Comparison of ENCODE assay signal across 17 cellular contexts in the genomic region with DNA sequence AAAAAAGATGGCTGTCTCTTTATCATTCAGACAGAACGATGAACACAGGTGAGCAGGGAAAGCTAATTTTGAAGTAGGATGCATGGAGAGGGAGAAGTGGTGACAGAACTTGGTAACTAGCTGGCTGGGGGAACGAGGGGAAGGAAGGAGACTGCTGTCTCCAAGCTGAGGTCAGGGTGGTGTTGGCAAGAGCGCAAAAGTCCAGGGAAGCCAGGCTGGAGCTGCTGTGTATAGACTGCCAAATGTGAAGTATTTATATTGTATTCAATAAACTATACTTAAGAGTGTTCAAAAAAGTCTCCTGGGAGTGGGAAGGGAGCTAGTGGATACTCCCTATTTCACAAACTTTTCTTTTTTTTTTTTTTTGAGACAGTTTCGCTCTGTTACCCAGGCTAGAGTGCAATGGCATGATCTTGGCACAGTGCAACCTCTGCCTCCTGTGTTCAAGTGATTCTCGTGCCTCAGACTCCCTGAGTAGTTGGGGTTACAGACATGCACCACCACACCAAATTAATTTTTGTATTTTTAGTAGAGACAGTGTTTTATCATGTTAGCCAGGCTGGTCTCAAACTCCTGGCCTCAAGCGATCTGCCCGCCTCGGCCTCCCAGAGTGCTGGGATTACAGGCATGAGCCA. TPM values are rescaled to one million over a fixed set of nuclear protein-coding genes. Genes with fewer than 3 reads are reported as not detected.
A peak's percentile ranks its signal among the peaks of the same experiment; 100 is the strongest.
DNase-seq lines count a peak whose midpoint lies in the region; ATAC-seq and TF ChIP-seq lines count a peak whose summit lies in the region.
"Had no signal": no experiment of that assay in that cellular context is flagged by ENCODE, and none has a peak within 500 bp of the region (broad histone marks: within the 10 kb centered on the region; RNA-seq: fewer than 3 reads in every experiment).

No MANE protein-coding gene starts in this region.

- no peaks in the 10 kb centered on the region for H3K9me3 Mint-ChIP-seq in activated naive CD8-positive, alpha-beta T cell treated with anti-CD3 and anti-CD28 coated beads, Interleukin-2, amount 10 ng/mL, durations not matched to agents 7 days and 5 days
- no peaks in the 10 kb centered on the region for H3K9me3 Mint-ChIP-seq in activated naive CD8-positive, alpha-beta T cell treated with anti-CD3 and anti-CD28 coated beads, Interleukin-2, amount 50 U/mL, for 24 hours
- no peaks in the 10 kb centered on the region for H3K9me3 Mint-ChIP-seq in type B pancreatic cell
- H3K9me3 Mint-ChIP-seq in activated naive CD4-positive, alpha-beta T cell treated with anti-CD3 and anti-CD28 coated beads, Interleukin-2, amount 50 U/mL, for 72 hours: no peaks in the 10 kb centered on the region

- no peaks in the 10 kb centered on the region for H3K9me3 ChIP-seq in WERI-Rb-1 (ENCODE audit: severe bottlenecking)
- no peaks in the 10 kb centered on the region for H3K9me3 ChIP-seq in lung (ENCODE audit: control insufficient read depth in 2 of 2, insufficient read depth in 1 of 2, low read length in 1 of 2)

- WGBS in lung, 2 donors: 55 to 76% methylated on average over 8 of the region's 8 CpGs

- POLR2A ChIA-PET in activated naive CD8-positive, alpha-beta T cell treated with anti-CD3 and anti-CD28 coated beads, Interleukin-2, amount 10 ng/mL, durations not matched to agents 7 days and 5 days (lab: Charles Lee): interaction anchor here (0.6 to 10.4 kb wide), 3 partner anchors 8 to 476 kb away, joined by 3 to 221 read pairs (median 4); a partner anchor contains a TSS

- peak overlapping the region; percentile 44 for H3K27ac Mint-ChIP-seq in activated naive CD8-positive, alpha-beta T cell treated with anti-CD3 and anti-CD28 coated beads, Interleukin-2, amount 10 ng/mL, durations not matched to agents 7 days and 5 days
- no peak overlapping the region for H3K27ac Mint-ChIP-seq in activated naive CD8-positive, alpha-beta T cell treated with anti-CD3 and anti-CD28 coated beads, Interleukin-2, amount 50 U/mL, for 24 hours
- no peak overlapping the region for H3K27ac Mint-ChIP-seq in type B pancreatic cell
- H3K27ac Mint-ChIP-seq in activated naive CD4-positive, alpha-beta T cell treated with anti-CD3 and anti-CD28 coated beads, Interleukin-2, amount 50 U/mL, for 72 hours: peak overlapping the region in 1 of 2 donors; percentile 61

- H3K27me3 Mint-ChIP-seq in activated naive CD8-positive, alpha-beta T cell treated with anti-CD3 and anti-CD28 coated beads, Interleukin-2, amount 10 ng/mL, durations not matched to agents 7 days and 5 days: no peaks in the 10 kb centered on the region
- H3K27me3 Mint-ChIP-seq in activated naive CD8-positive, alpha-beta T cell treated with anti-CD3 and anti-CD28 coated beads, Interleukin-2, amount 50 U/mL, for 24 hours: no peaks in the 10 kb centered on the region
- H3K27me3 Mint-ChIP-seq in type B pancreatic cell: no peaks in the 10 kb centered on the region

- no peak for ATAC-seq in activated naive CD8-positive, alpha-beta T cell treated with anti-CD3 and anti-CD28 coated beads, Interleukin-2, amount 10 ng/mL, durations not matched to agents 7 days and 5 days (ENCODE audit: low read depth)
- ATAC-seq in activated naive CD8-positive, alpha-beta T cell treated with anti-CD3 and anti-CD28 coated beads, Interleukin-2, amount 50 U/mL, for 24 hours: no peak
- ATAC-seq in lung (ENCODE audit: insufficient read depth, low FRiP score) (no peak), HG02571 (IDR thresholded peaks at IDR 0.05; ENCODE audit: unreplicated experiment) (no peak)
- no peak for ATAC-seq in activated naive CD4-positive, alpha-beta T cell treated with anti-CD3 and anti-CD28 coated beads, Interleukin-2, amount 50 U/mL, for 72 hours

- no peak overlapping the region for H3K27ac ChIP-seq in WERI-Rb-1
- no peak overlapping the region for H3K27ac ChIP-seq in lung (ENCODE audit: low read depth in 1 of 2, low read length in 1 of 2)
- H3K27ac ChIP-seq: C4-2B, PC-9, RWPE1 had no signal

- H3K4me3 Mint-ChIP-seq in activated naive CD8-positive, alpha-beta T cell treated with anti-CD3 and anti-CD28 coated beads, Interleukin-2, amount 10 ng/mL, durations not matched to agents 7 days and 5 days: no peak overlapping the region
- H3K4me3 Mint-ChIP-seq in activated naive CD8-positive, alpha-beta T cell treated with anti-CD3 and anti-CD28 coated beads, Interleukin-2, amount 50 U/mL, for 24 hours: no peak overlapping the region
- no peak overlapping the region for H3K4me3 Mint-ChIP-seq in type B pancreatic cell

- H3K36me3 ChIP-seq in WERI-Rb-1 (no peaks in the 10 kb centered on the region), lung (ENCODE audit: control insufficient read depth in 2 of 2, insufficient read depth in 2 of 2, low read length in 2 of 2) (peaks cover 0 to 23% of the 10 kb centered on the region in 2 donors)

- H3K36me3 Mint-ChIP-seq in activated naive CD8-positive, alpha-beta T cell treated with anti-CD3 and anti-CD28 coated beads, Interleukin-2, amount 10 ng/mL, durations not matched to agents 7 days and 5 days: peaks cover 22% of the 10 kb centered on the region
- peaks cover 20% of the 10 kb centered on the region for H3K36me3 Mint-ChIP-seq in activated naive CD8-positive, alpha-beta T cell treated with anti-CD3 and anti-CD28 coated beads, Interleukin-2, amount 50 U/mL, for 24 hours (ENCODE audit: low read depth)
- H3K36me3 Mint-ChIP-seq in type B pancreatic cell: no peaks in the 10 kb centered on the region
- peaks cover 5 to 7% of the 10 kb centered on the region in 2 donors for H3K36me3 Mint-ChIP-seq in activated naive CD4-positive, alpha-beta T cell treated with anti-CD3 and anti-CD28 coated beads, Interleukin-2, amount 50 U/mL, for 72 hours

- H3K4me1 Mint-ChIP-seq in activated naive CD8-positive, alpha-beta T cell treated with anti-CD3 and anti-CD28 coated beads, Interleukin-2, amount 10 ng/mL, durations not matched to agents 7 days and 5 days: peaks cover 21% of the 10 kb centered on the region
- H3K4me1 Mint-ChIP-seq in activated naive CD8-positive, alpha-beta T cell treated with anti-CD3 and anti-CD28 coated beads, Interleukin-2, amount 50 U/mL, for 24 hours: peaks cover 22% of the 10 kb centered on the region
- H3K4me1 Mint-ChIP-seq in type B pancreatic cell (ENCODE audit: unreplicated experiment): peaks cover 6% of the 10 kb centered on the region

- TF ChIP-seq CTCF in WERI-Rb-1 (IDR thresholded peaks at IDR 0.05; ENCODE audit: low read depth, low read length) (no peak), lung (IDR thresholded peaks at IDR 0.05; ENCODE audit: control extremely low read depth, extremely low read depth) (no peak), type B pancreatic cell (conservative IDR thresholded peaks at IDR 0.05) (no peak)

- H3K27me3 ChIP-seq in WERI-Rb-1 (ENCODE audit: insufficient read depth, low read depth, severe bottlenecking) (no peaks in the 10 kb centered on the region), lung (ENCODE audit: control insufficient read depth, insufficient read depth) (no peaks in the 10 kb centered on the region)

- H3K4me3 ChIP-seq in WERI-Rb-1 (ENCODE audit: low read depth, low read length) (no peak overlapping the region), lung (no peak overlapping the region)
- H3K4me3 ChIP-seq: PC-9 had no signal

- DNase-seq in activated naive CD8-positive, alpha-beta T cell treated with anti-CD3 and anti-CD28 coated beads, Interleukin-2, amount 10 ng/mL, durations not matched to agents 7 days and 5 days: no peak
- no peak for DNase-seq in activated naive CD8-positive, alpha-beta T cell treated with anti-CD3 and anti-CD28 coated beads, Interleukin-2, amount 50 U/mL, for 24 hours
- DNase-seq in WERI-Rb-1 (peak; percentile 1), lung (ENCODE audit: low spot score) (peak; percentile 27), type B pancreatic cell (ENCODE audit: extremely low spot score, unreplicated experiment) (peak; percentile 37), SHP77 treated with DMSO at 0.1 percent for 48 hours (lab: John Stamatoyannopoulos, UW) (no peak)
- no peak for DNase-seq in activated naive CD4-positive, alpha-beta T cell treated with anti-CD3 and anti-CD28 coated beads, Interleukin-2, amount 50 U/mL, for 72 hours (ENCODE audit: low spot score in 2 of 2)
- DNase-seq: DMS79 treated with DMSO at 0.1 percent for 48 hours, KBM-7, NCI-H1105, NCI-H2081, NCI-H748 treated with DMSO at 0.1 percent for 48 hours, PC-9 had no signal

- peaks cover 0 to 2% of the 10 kb centered on the region in 2 donors for H3K4me1 ChIP-seq in lung (ENCODE audit: control insufficient read depth in 2 of 2, insufficient read depth in 2 of 2, low read length in 2 of 2)

RNA-seq across cellular contexts. Expression of a gene that starts 8.2 kb away (rescaled TPM):
- 10 to 100 TPM; 20.3 TPM for total RNA-seq in activated naive CD8-positive, alpha-beta T cell treated with anti-CD3 and anti-CD28 coated beads, Interleukin-2, amount 10 ng/mL, durations not matched to agents 7 days and 5 days
- total RNA-seq in lung (10 to 100 TPM in 1 of 2 donors, 1 to 10 TPM in 1; 4.3 to 22.4 TPM), type B pancreatic cell (ENCODE audit: low replicate concordance) (4.4 TPM in 2 replicates)
- 10 to 100 TPM in 1 of 2 donors, 1 to 10 TPM in 1; 6.4 to 13.5 TPM for polyA plus RNA-seq in lung
- 10 to 100 TPM; 11.9 to 17.0 TPM for total RNA-seq in activated naive CD4-positive, alpha-beta T cell treated with anti-CD3 and anti-CD28 coated beads, Interleukin-2, amount 50 U/mL, for 72 hours

RNA-seq across cellular contexts. Expression of a gene that starts 8.6 kb away (rescaled TPM):
- under 1 TPM in 1 of 2 experiments, not detected in 1; 0.45 TPM for total RNA-seq in activated naive CD8-positive, alpha-beta T cell treated with anti-CD3 and anti-CD28 coated beads, Interleukin-2, amount 10 ng/mL, durations not matched to agents 7 days and 5 days
- total RNA-seq in lung (1 to 10 TPM in 1 of 2 donors, not detected in 1; 1.4 TPM), type B pancreatic cell (ENCODE audit: low replicate concordance) (not detected in 2 replicates)
- polyA plus RNA-seq in lung: under 1 TPM; 0.14 to 0.31 TPM
- total RNA-seq in activated naive CD4-positive, alpha-beta T cell treated with anti-CD3 and anti-CD28 coated beads, Interleukin-2, amount 50 U/mL, for 72 hours: under 1 TPM in 1 of 2 donors, not detected in 1; 0.48 TPM
- total RNA-seq: NCI-H460, PC-9 had no signal

RNA-seq across cellular contexts. Expression of a gene that starts 13.9 kb away (rescaled TPM):
- total RNA-seq in activated naive CD8-positive, alpha-beta T cell treated with anti-CD3 and anti-CD28 coated beads, Interleukin-2, amount 10 ng/mL, durations not matched to agents 7 days and 5 days: 1,000 to 10,000 TPM; 7,127 to 8,381 TPM
- total RNA-seq in lung (1,000 to 10,000 TPM in 1 of 2 donors, not detected in 1; 5,157 TPM), type B pancreatic cell (ENCODE audit: low replicate concordance) (3,940 and 6,478 TPM in 2 replicates)
- not detected for polyA plus RNA-seq in lung
- total RNA-seq in activated naive CD4-positive, alpha-beta T cell treated with anti-CD3 and anti-CD28 coated beads, Interleukin-2, amount 50 U/mL, for 72 hours: 1,000 to 10,000 TPM; 5,470 to 5,569 TPM
- total RNA-seq: NCI-H460 had no signal

RNA-seq across cellular contexts. Expression of a gene that starts 48.8 kb away (rescaled TPM):
- 10 to 100 TPM; 60.5 to 67.4 TPM for total RNA-seq in activated naive CD8-positive, alpha-beta T cell treated with anti-CD3 and anti-CD28 coated beads, Interleukin-2, amount 10 ng/mL, durations not matched to agents 7 days and 5 days
- 100 to 1,000 TPM in 1 of 2 donors, 10 to 100 TPM in 1; 59.4 to 127 TPM for total RNA-seq in lung
- 10 to 100 TPM; 25.5 to 41.3 TPM for polyA plus RNA-seq in lung
- total RNA-seq in type B pancreatic cell (ENCODE audit: low replicate concordance): 60.8 and 65.9 TPM in 2 replicates
- 10 to 100 TPM; 56.7 to 89.2 TPM for total RNA-seq in activated naive CD4-positive, alpha-beta T cell treated with anti-CD3 and anti-CD28 coated beads, Interleukin-2, amount 50 U/mL, for 72 hours

Comparison
In these comparisons a context has a peak if more than half of its experiments do, and no peak if none do; other contexts are left out.
1. DNase-seq: peak in WERI-Rb-1 (single experiment), lung (single experiment) and type B pancreatic cell (single experiment); none in activated naive CD8-positive, alpha-beta T cell treated with anti-CD3 and anti-CD28 coated beads, Interleukin-2, amount 10 ng/mL, durations not matched to agents 7 days and 5 days (single experiment), activated naive CD8-positive, alpha-beta T cell treated with anti-CD3 and anti-CD28 coated beads, Interleukin-2, amount 50 U/mL, for 24 hours (single experiment), SHP77 treated with DMSO at 0.1 percent for 48 hours (single experiment) and activated naive CD4-positive, alpha-beta T cell treated with anti-CD3 and anti-CD28 coated beads, Interleukin-2, amount 50 U/mL, for 72 hours (0 of 2).